36 cellular contexts compared by ENCODE assay signal in genomic region chr16:87108278-87108677, GRCh38.
"Had no signal": no experiment of that assay in that cellular context is flagged by ENCODE, and none has a peak within 500 bp of the region (broad histone marks: within the 10 kb centered on the region; RNA-seq: fewer than 3 reads in every experiment).

No MANE protein-coding gene starts in this region.

- H3K4me1 Mint-ChIP-seq: activated B cell treated with CpG ODN at 0.5 μM for 24 hours; activated CD4-positive, alpha-beta T cell treated with anti-CD3 and anti-CD28 coated beads, Interleukin-2, amount 10 ng/mL, durations not matched to agents 24 days and 14 days; activated naive CD8-positive, alpha-beta T cell treated with anti-CD3 and anti-CD28 coated beads for 36 hours; activated T-helper 17 cell treated with anti-CD3 and anti-CD28 coated beads, Interleukin-2, amount 50 U/mL, for 72 hours had no signal

- FAIRE-seq: astrocyte, TTC549 had no signal

- H3K9me3 ChIP-seq: adrenal gland, body of pancreas, breast epithelium had no signal

- H3K4me1 ChIP-seq: adrenal gland, body of pancreas, breast epithelium had no signal

- H3K27ac ChIP-seq: adrenal gland, body of pancreas, brain microvascular endothelial cell, breast epithelium, VCaP had no signal

- H3K27ac Mint-ChIP-seq: activated B cell treated with CpG ODN at 0.5 μM for 24 hours; activated CD4-positive, alpha-beta memory T cell treated with anti-CD3 and anti-CD28 coated beads for 36 hours; activated CD4-positive, alpha-beta T cell treated with anti-CD3 and anti-CD28 coated beads, Interleukin-2, amount 10 ng/mL, durations not matched to agents 24 days and 14 days; activated CD8-positive, alpha-beta T cell treated with anti-CD3 and anti-CD28 coated beads for 36 hours; activated naive CD4-positive, alpha-beta T cell treated with anti-CD3 and anti-CD28 coated beads for 36 hours; activated naive CD8-positive, alpha-beta T cell treated with anti-CD3 and anti-CD28 coated beads for 36 hours; activated T-cell treated with anti-CD3 and anti-CD28 coated beads, Interleukin-2, amount 50 U/mL, for 72 hours; activated T-helper 1 cell treated with anti-CD3 and anti-CD28 coated beads, Interleukin-12 subunit alpha, Interleukin-12 subunit beta, Interleukin-2, Interleukin-4 antibody, amounts not matched to agents 30 ng/mL and 10 ng/mL and 1 ng/mL, durations not matched to agents 14 hours and 24 hours and 36 hours; activated T-helper 17 cell treated with anti-CD3 and anti-CD28 coated beads, Interleukin-2, amount 50 U/mL, for 72 hours; T-helper 1 cell treated with Interleukin-12 subunit alpha and Interleukin-12 subunit beta and Interleukin-4 antibody, amounts not matched to agents 30 μg/mL and 1 μg/mL, for 36 hours; T-helper 2 cell treated with Interferon-gamma antibody and Interleukin-4, amounts not matched to agents 5 μg/mL and 100 μg/mL, for 36 hours had no signal

- H3K9me3 Mint-ChIP-seq: activated CD4-positive, alpha-beta memory T cell treated with anti-CD3 and anti-CD28 coated beads for 36 hours; activated CD4-positive, alpha-beta T cell treated with anti-CD3 and anti-CD28 coated beads, Interleukin-2, amount 10 ng/mL, durations not matched to agents 24 days and 14 days; activated CD8-positive, alpha-beta T cell treated with anti-CD3 and anti-CD28 coated beads for 36 hours; activated naive CD4-positive, alpha-beta T cell treated with anti-CD3 and anti-CD28 coated beads for 36 hours; activated T-cell treated with anti-CD3 and anti-CD28 coated beads, Interleukin-2, amount 50 U/mL, for 4 hours; activated T-helper 1 cell treated with anti-CD3 and anti-CD28 coated beads, Interleukin-12 subunit alpha, Interleukin-12 subunit beta, Interleukin-2, Interleukin-4 antibody, amounts not matched to agents 30 ng/mL and 10 ng/mL and 1 ng/mL, durations not matched to agents 14 hours and 24 hours and 36 hours; activated T-helper 17 cell treated with anti-CD3 and anti-CD28 coated beads, Interleukin-2, amount 50 U/mL, for 72 hours; T-helper 1 cell treated with Interleukin-12 subunit alpha and Interleukin-12 subunit beta and Interleukin-4 antibody, amounts not matched to agents 30 μg/mL and 1 μg/mL, for 36 hours; T-helper 2 cell treated with Interferon-gamma antibody and Interleukin-4, amounts not matched to agents 5 μg/mL and 100 μg/mL, for 36 hours had no signal

- H3K4me3 Mint-ChIP-seq: activated B cell treated with CpG ODN at 0.5 μM for 24 hours; activated CD4-positive, alpha-beta memory T cell treated with anti-CD3 and anti-CD28 coated beads for 36 hours; activated CD4-positive, alpha-beta T cell treated with anti-CD3 and anti-CD28 coated beads, Interleukin-2, amount 10 ng/mL, durations not matched to agents 24 days and 14 days; activated CD8-positive, alpha-beta T cell treated with anti-CD3 and anti-CD28 coated beads for 36 hours; activated naive CD4-positive, alpha-beta T cell treated with anti-CD3 and anti-CD28 coated beads for 36 hours; activated naive CD8-positive, alpha-beta T cell treated with anti-CD3 and anti-CD28 coated beads for 36 hours; activated T-cell treated with anti-CD3 and anti-CD28 coated beads, Interleukin-2, amount 50 U/mL, for 4 hours; activated T-cell treated with anti-CD3 and anti-CD28 coated beads, Interleukin-2, amount 50 U/mL, for 72 hours; activated T-helper 1 cell treated with anti-CD3 and anti-CD28 coated beads, Interleukin-12 subunit alpha, Interleukin-12 subunit beta, Interleukin-2, Interleukin-4 antibody, amounts not matched to agents 30 ng/mL and 10 ng/mL and 1 ng/mL, durations not matched to agents 14 hours and 24 hours and 36 hours; activated T-helper 17 cell treated with anti-CD3 and anti-CD28 coated beads, Interleukin-2, amount 50 U/mL, for 72 hours; T-helper 1 cell treated with Interleukin-12 subunit alpha and Interleukin-12 subunit beta and Interleukin-4 antibody, amounts not matched to agents 30 μg/mL and 1 μg/mL, for 36 hours; T-helper 2 cell treated with Interferon-gamma antibody and Interleukin-4, amounts not matched to agents 5 μg/mL and 100 μg/mL, for 36 hours had no signal

- ATAC-seq: activated CD8-positive, alpha-beta T cell treated with anti-CD3 and anti-CD28 coated beads for 36 hours; activated naive CD4-positive, alpha-beta T cell treated with anti-CD3 and anti-CD28 coated beads, Interleukin-2, amount 50 U/mL, for 72 hours; activated T-cell treated with anti-CD3 and anti-CD28 coated beads, Interleukin-2, amount 50 U/mL, for 4 hours; activated T-cell treated with anti-CD3 and anti-CD28 coated beads, Interleukin-2, amount 50 U/mL, for 72 hours; activated T-helper 17 cell treated with anti-CD3 and anti-CD28 coated beads, Interleukin-2, amount 50 U/mL, for 72 hours; body of pancreas had no signal

- DNase-seq: activated B cell treated with CpG ODN at 0.5 μM for 24 hours; activated CD4-positive, alpha-beta memory T cell treated with anti-CD3 and anti-CD28 coated beads for 36 hours; activated CD4-positive, alpha-beta T cell treated with anti-CD3 and anti-CD28 coated beads for 4 hours; activated CD4-positive, alpha-beta T cell treated with anti-CD3 and anti-CD28 coated beads, Interleukin-2, amount 10 ng/mL, durations not matched to agents 24 days and 14 days; activated CD4-positive, alpha-beta T cell treated with anti-CD3 and anti-CD28 coated beads, Interleukin-2, amount 50 U/mL, for 1 hour; activated CD4-positive, alpha-beta T cell treated with anti-CD3 and anti-CD28 coated beads, Interleukin-2, amount 50 U/mL, for 4 hours; activated CD4-positive, CD25-positive, alpha-beta regulatory T cell treated with anti-CD3 and anti-CD28 coated beads, Interleukin-2, amount 50 U/mL, for 72 hours; activated CD8-positive, alpha-beta memory T cell treated with anti-CD3 and anti-CD28 coated beads, Interleukin-2, amount 50 U/mL, for 4 hours; activated CD8-positive, alpha-beta T cell treated with anti-CD3 and anti-CD28 coated beads for 36 hours; activated effector memory CD4-positive, alpha-beta T cell treated with anti-CD3 and anti-CD28 coated beads, Interleukin-2, amount 50 U/mL, for 16 hours; activated gamma-delta T cell treated with Interleukin-2 at 50 U/mL for 16 hours; activated naive CD4-positive, alpha-beta T cell; activated naive CD4-positive, alpha-beta T cell treated with anti-CD3 and anti-CD28 coated beads for 36 hours; activated naive CD4-positive, alpha-beta T cell treated with anti-CD3 and anti-CD28 coated beads, Interleukin-2, amount 50 U/mL, for 16 hours; activated naive CD8-positive, alpha-beta T cell treated with anti-CD3 and anti-CD28 coated beads for 36 hours; activated T-cell treated with anti-CD3 and anti-CD28 coated beads for 4 hours; activated T-cell treated with anti-CD3 and anti-CD28 coated beads, Interleukin-2, amount 50 U/mL, for 1 hour; activated T-cell treated with anti-CD3 and anti-CD28 coated beads, Interleukin-2, amount 50 U/mL, for 4 hours; activated T-cell treated with anti-CD3 and anti-CD28 coated beads, Interleukin-2, amount 50 U/mL, for 72 hours; adrenal gland; amniotic stem cell; aorta; body of pancreas; central memory CD4-positive, alpha-beta T cell; T-helper 2 cell; T-helper 9 cell had no signal

- H3K4me3 ChIP-seq: adrenal gland, body of pancreas, breast epithelium had no signal

- H3K36me3 ChIP-seq: adrenal gland, brain microvascular endothelial cell, breast epithelium had no signal

- H3K36me3 Mint-ChIP-seq: activated CD4-positive, alpha-beta memory T cell treated with anti-CD3 and anti-CD28 coated beads for 36 hours; activated naive CD4-positive, alpha-beta T cell treated with anti-CD3 and anti-CD28 coated beads, Interleukin-2, amount 50 U/mL, for 72 hours; activated naive CD8-positive, alpha-beta T cell treated with anti-CD3 and anti-CD28 coated beads for 36 hours had no signal

- H3K27me3 ChIP-seq: adrenal gland, body of pancreas, brain microvascular endothelial cell, breast epithelium had no signal
